8 cellular contexts compared by ENCODE assay signal in genomic region chr19:11887247-11887617, GRCh38. TPM values are rescaled to one million over a fixed set of nuclear protein-coding genes. Genes with fewer than 3 reads are reported as not detected.
A peak's percentile ranks its signal among the peaks of the same experiment; 100 is the strongest.
DNase-seq lines count a peak whose midpoint lies in the region; ATAC-seq and TF ChIP-seq lines count a peak whose summit lies in the region.

No MANE protein-coding gene starts in this region.

- TF ChIP-seq CTCF in thoracic aorta (IDR thresholded peaks at IDR 0.05) = no peak

- peak overlapping the region; percentile 87 for H3K4me3 ChIP-seq in thoracic aorta

- H3K27me3 ChIP-seq in layer of hippocampus (ENCODE audit: control insufficient read depth, insufficient read depth, low read length) = no peaks in the 10 kb centered on the region
- no peaks in the 10 kb centered on the region for H3K27me3 ChIP-seq in thoracic aorta (replicated peaks; ENCODE audit: insufficient read depth)

- H3K9me3 Mint-ChIP-seq in activated CD4-positive, alpha-beta T cell treated with anti-CD3 and anti-CD28 coated beads, Interleukin-2, amount 10 ng/mL, durations not matched to agents 24 days and 14 days = peaks cover 5% of the 10 kb centered on the region

- H3K36me3 Mint-ChIP-seq in activated CD4-positive, alpha-beta T cell treated with anti-CD3 and anti-CD28 coated beads, Interleukin-2, amount 10 ng/mL, durations not matched to agents 24 days and 14 days (ENCODE audit: low read depth) = peaks cover 2% of the 10 kb centered on the region

- H3K27ac ChIP-seq in angular gyrus (ENCODE audit: low read depth, low read length) = peak overlapping the region; percentile 55
- peak overlapping the region; percentile 70 for H3K27ac ChIP-seq in layer of hippocampus (ENCODE audit: low read depth, low read length)
- peak overlapping the region; percentile 82 to 91 for H3K27ac ChIP-seq in thoracic aorta

- H3K9me3 ChIP-seq in thoracic aorta = no peaks in the 10 kb centered on the region

- DNase-seq in activated CD4-positive, alpha-beta T cell treated with anti-CD3 and anti-CD28 coated beads, Interleukin-2, amount 10 ng/mL, durations not matched to agents 24 days and 14 days = no peak
- no peak for DNase-seq in activated CD4-positive, alpha-beta T cell treated with anti-CD3 and anti-CD28 coated beads, Interleukin-2, amount 50 U/mL, for 1 hour
- DNase-seq in thoracic aorta (ENCODE audit: low spot score) = no peak
- DNase-seq in glomerular visceral epithelial cell (ENCODE audit: extremely low spot score) = no peak

- H3K36me3 ChIP-seq in thoracic aorta = no peaks in the 10 kb centered on the region

- intact Hi-C loops in activated CD4-positive, alpha-beta T cell treated with anti-CD3 and anti-CD28 coated beads, Interleukin-2, amount 10 ng/mL, durations not matched to agents 24 days and 14 days (cut with micrococcal nuclease) = no loop called here

- no peak overlapping the region for H3K27ac Mint-ChIP-seq in activated CD4-positive, alpha-beta T cell treated with anti-CD3 and anti-CD28 coated beads, Interleukin-2, amount 10 ng/mL, durations not matched to agents 24 days and 14 days

- H3K4me1 ChIP-seq in thoracic aorta (ENCODE audit: control insufficient read depth in 1 of 2, low read depth in 2 of 2) = peaks cover 4 to 12% of the 10 kb centered on the region in 2 donors

- peak overlapping the region; percentile 85 for H3K4me3 Mint-ChIP-seq in activated CD4-positive, alpha-beta T cell treated with anti-CD3 and anti-CD28 coated beads, Interleukin-2, amount 10 ng/mL, durations not matched to agents 24 days and 14 days

- H3K4me1 Mint-ChIP-seq in activated CD4-positive, alpha-beta T cell treated with anti-CD3 and anti-CD28 coated beads, Interleukin-2, amount 10 ng/mL, durations not matched to agents 24 days and 14 days = peaks cover 8% of the 10 kb centered on the region

- ATAC-seq in thoracic aorta (ENCODE audit: insufficient number of reproducible peaks, low FRiP score, low read depth) (no peak), HG03342 (IDR thresholded peaks at IDR 0.05; ENCODE audit: unreplicated experiment) (no peak), GM19463 (IDR thresholded peaks at IDR 0.05; ENCODE audit: unreplicated experiment) (no peak)

- no peaks in the 10 kb centered on the region for H3K27me3 Mint-ChIP-seq in activated CD4-positive, alpha-beta T cell treated with anti-CD3 and anti-CD28 coated beads, Interleukin-2, amount 10 ng/mL, durations not matched to agents 24 days and 14 days

RNA-seq across cellular contexts. Expression of gene ZNF69, which starts 0.3 kb away (rescaled TPM):
- 0.21 and 0.40 TPM in 2 replicates for total RNA-seq in activated CD4-positive, alpha-beta T cell treated with anti-CD3 and anti-CD28 coated beads, Interleukin-2, amount 10 ng/mL, durations not matched to agents 24 days and 14 days
- 10 to 100 TPM; 10.4 to 15.0 TPM for total RNA-seq in thoracic aorta

RNA-seq across cellular contexts. Expression of gene ZNF700, which starts 37.7 kb away (rescaled TPM):
- total RNA-seq in activated CD4-positive, alpha-beta T cell treated with anti-CD3 and anti-CD28 coated beads, Interleukin-2, amount 10 ng/mL, durations not matched to agents 24 days and 14 days = 12.6 and 13.4 TPM in 2 replicates
- total RNA-seq in thoracic aorta = 10 to 100 TPM; 12.5 to 20.0 TPM

RNA-seq across cellular contexts. Expression of gene ZNF439, which starts 38.7 kb away (rescaled TPM):
- 3.3 and 3.9 TPM in 2 replicates for total RNA-seq in activated CD4-positive, alpha-beta T cell treated with anti-CD3 and anti-CD28 coated beads, Interleukin-2, amount 10 ng/mL, durations not matched to agents 24 days and 14 days
- total RNA-seq in thoracic aorta = 10 to 100 TPM; 13.8 to 28.2 TPM
